Comparison of ENCODE assay signal across 8 cellular contexts in the genomic region with DNA sequence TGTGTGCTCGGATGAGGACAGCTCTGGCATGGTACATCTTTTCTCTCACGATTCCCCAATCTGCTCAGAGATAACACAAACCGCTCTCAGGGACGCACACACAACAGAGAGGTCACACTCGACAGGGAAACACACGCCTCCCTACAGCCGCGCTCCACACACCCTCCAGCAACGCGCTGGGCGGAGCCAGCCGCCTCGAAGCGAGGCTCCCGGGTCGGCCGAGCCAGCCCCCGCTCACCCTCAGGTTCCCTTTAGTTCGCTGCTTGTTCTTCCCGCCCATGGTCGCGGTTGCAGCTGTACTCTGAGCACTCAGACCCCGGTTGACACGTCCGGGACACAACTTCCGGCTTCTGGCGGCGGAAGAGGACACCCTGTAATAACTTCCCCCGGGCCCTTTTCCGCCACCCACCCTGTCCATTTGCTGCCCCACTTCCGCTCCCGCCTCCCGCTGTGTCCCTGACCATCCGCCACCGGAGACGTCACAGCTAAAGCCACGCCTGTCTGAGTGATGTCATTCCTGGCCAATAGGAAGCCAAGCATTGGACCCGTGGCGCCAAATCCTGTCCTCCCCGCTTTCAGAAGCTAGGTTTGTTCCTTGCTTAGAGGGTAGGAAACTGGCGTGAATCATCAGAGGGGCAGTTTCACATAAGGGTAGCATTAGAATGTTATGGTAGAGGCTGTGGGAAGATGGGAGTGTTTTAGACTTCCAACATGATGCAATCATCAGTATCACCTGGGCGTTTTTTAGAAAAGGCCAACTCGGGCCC. TPM values are rescaled to one million over a fixed set of nuclear protein-coding genes. Genes with fewer than 3 reads are reported as not detected.
DNase-seq lines count a peak whose midpoint lies in the region; ATAC-seq lines count a peak whose summit lies in the region.

A gene with protein sequence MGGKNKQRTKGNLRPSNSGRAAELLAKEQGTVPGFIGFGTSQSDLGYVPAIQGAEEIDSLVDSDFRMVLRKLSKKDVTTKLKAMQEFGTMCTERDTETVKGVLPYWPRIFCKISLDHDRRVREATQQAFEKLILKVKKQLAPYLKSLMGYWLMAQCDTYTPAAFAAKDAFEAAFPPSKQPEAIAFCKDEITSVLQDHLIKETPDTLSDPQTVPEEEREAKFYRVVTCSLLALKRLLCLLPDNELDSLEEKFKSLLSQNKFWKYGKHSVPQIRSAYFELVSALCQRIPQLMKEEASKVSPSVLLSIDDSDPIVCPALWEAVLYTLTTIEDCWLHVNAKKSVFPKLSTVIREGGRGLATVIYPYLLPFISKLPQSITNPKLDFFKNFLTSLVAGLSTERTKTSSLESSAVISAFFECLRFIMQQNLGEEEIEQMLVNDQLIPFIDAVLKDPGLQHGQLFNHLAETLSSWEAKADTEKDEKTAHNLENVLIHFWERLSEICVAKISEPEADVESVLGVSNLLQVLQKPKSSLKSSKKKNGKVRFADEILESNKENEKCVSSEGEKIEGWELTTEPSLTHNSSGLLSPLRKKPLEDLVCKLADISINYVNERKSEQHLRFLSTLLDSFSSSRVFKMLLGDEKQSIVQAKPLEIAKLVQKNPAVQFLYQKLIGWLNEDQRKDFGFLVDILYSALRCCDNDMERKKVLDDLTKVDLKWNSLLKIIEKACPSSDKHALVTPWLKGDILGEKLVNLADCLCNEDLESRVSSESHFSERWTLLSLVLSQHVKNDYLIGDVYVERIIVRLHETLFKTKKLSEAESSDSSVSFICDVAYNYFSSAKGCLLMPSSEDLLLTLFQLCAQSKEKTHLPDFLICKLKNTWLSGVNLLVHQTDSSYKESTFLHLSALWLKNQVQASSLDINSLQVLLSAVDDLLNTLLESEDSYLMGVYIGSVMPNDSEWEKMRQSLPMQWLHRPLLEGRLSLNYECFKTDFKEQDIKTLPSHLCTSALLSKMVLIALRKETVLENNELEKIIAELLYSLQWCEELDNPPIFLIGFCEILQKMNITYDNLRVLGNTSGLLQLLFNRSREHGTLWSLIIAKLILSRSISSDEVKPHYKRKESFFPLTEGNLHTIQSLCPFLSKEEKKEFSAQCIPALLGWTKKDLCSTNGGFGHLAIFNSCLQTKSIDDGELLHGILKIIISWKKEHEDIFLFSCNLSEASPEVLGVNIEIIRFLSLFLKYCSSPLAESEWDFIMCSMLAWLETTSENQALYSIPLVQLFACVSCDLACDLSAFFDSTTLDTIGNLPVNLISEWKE (N-terminal part only) (minus strand): TSS at position 352 of the 767 bp plus-strand sequence. CDS start 72 bp downstream, at position 280.

- no peaks in the 10 kb centered on the region for H3K9me3 Mint-ChIP-seq in CD8-positive, alpha-beta memory T cell
- no peaks in the 10 kb centered on the region for H3K9me3 Mint-ChIP-seq in effector memory CD8-positive, alpha-beta T cell

- POLR2A ChIA-PET in CD8-positive, alpha-beta memory T cell (lab: Charles Lee), result interaction anchor here (0.7 to 3.4 kb wide), 14 partner anchors 8 to 307 kb away, joined by 3 to 65 read pairs (median 5); a partner anchor contains a TSS

- no peaks in the 10 kb centered on the region for H3K36me3 ChIP-seq in CD8-positive, alpha-beta memory T cell (ENCODE audit: insufficient read depth, low read length)

- no peaks in the 10 kb centered on the region for H3K9me3 ChIP-seq in CD8-positive, alpha-beta memory T cell (ENCODE audit: low read length)

- peak; percentile 93 for ATAC-seq in GM19468 (IDR thresholded peaks at IDR 0.05; ENCODE audit: extremely low read depth, unreplicated experiment)
- ATAC-seq in effector memory CD8-positive, alpha-beta T cell (replicated peaks), result peak; percentile 91

- peak; percentile 98 to 99 (median 99) for DNase-seq in CD8-positive, alpha-beta memory T cell
- peak; percentile 99 for DNase-seq in HS-5 (ENCODE audit: low read depth)
- peak; percentile 99 for DNase-seq in NK-92 treated with Interleukin-12 subunit alpha and Interleukin-12 subunit beta, amount 100 ng/mL, for 24 hours (lab: John Stamatoyannopoulos, UW)
- DNase-seq in activated CD8-positive, alpha-beta memory T cell treated with anti-CD3 and anti-CD28 coated beads for 24 hours, result peak; percentile 99
- peak; percentile 98 to 99 (median 99) for DNase-seq in effector memory CD8-positive, alpha-beta T cell
- peak; percentile 100 for DNase-seq in medulla oblongata (ENCODE audit: extremely low spot score)
- DNase-seq in stimulated activated CD8-positive, alpha-beta memory T cell treated with anti-CD3 and anti-CD28 coated beads, Interleukin-12 subunit alpha, Interleukin-12 subunit beta, amount 100 ng/mL, for 1 hour (ENCODE audit: low read depth), result peak; percentile 98

- H3K27ac Mint-ChIP-seq in CD8-positive, alpha-beta memory T cell, result peak within 1 kb of the TSS; percentile 78 to 100 (median 98)
- peak within 1 kb of the TSS; percentile 94 to 95 for H3K27ac Mint-ChIP-seq in effector memory CD8-positive, alpha-beta T cell

- CTCF ChIA-PET in CD8-positive, alpha-beta memory T cell (lab: Charles Lee), result interaction anchor here (0.7 to 1.4 kb wide), 7 partner anchors 10 to 85 kb away, joined by 3 to 12 read pairs (median 5); no protein-coding TSS in a partner anchor

- H3K4me1 Mint-ChIP-seq in CD8-positive, alpha-beta memory T cell, result peaks cover 33 to 52% (median 48%) of the 10 kb centered on the region in 3 donors
- peaks cover 16 to 31% of the 10 kb centered on the region in 2 donors for H3K4me1 Mint-ChIP-seq in effector memory CD8-positive, alpha-beta T cell (ENCODE audit: low read depth in 2 of 2)

- peak within 1 kb of the TSS; percentile 88 for H3K4me3 ChIP-seq in CD8-positive, alpha-beta memory T cell (ENCODE audit: low read length)

- peaks cover 34% of the 10 kb centered on the region for H3K4me1 ChIP-seq in CD8-positive, alpha-beta memory T cell (ENCODE audit: insufficient read depth, low read length)

- peaks cover 0 to 22% (median 2%) of the 10 kb centered on the region in 3 donors for H3K36me3 Mint-ChIP-seq in CD8-positive, alpha-beta memory T cell
- H3K36me3 Mint-ChIP-seq in effector memory CD8-positive, alpha-beta T cell (ENCODE audit: insufficient read depth), result peaks cover 13% of the 10 kb centered on the region

- peak within 1 kb of the TSS; percentile 91 for H3K27ac ChIP-seq in CD8-positive, alpha-beta memory T cell (ENCODE audit: low read depth, low read length)

- no peaks in the 10 kb centered on the region for H3K27me3 Mint-ChIP-seq in CD8-positive, alpha-beta memory T cell
- H3K27me3 Mint-ChIP-seq in effector memory CD8-positive, alpha-beta T cell, result no peaks in the 10 kb centered on the region

- H3K27me3 ChIP-seq in CD8-positive, alpha-beta memory T cell (ENCODE audit: insufficient read depth, low read length, poor library complexity, severe bottlenecking), result no peaks in the 10 kb centered on the region

- peak within 1 kb of the TSS; percentile 85 to 97 (median 95) for H3K4me3 Mint-ChIP-seq in CD8-positive, alpha-beta memory T cell
- H3K4me3 Mint-ChIP-seq in effector memory CD8-positive, alpha-beta T cell, result peak within 1 kb of the TSS; percentile 89 to 92

RNA-seq across cellular contexts. Expression of the gene that starts here (rescaled TPM):
- total RNA-seq in CD8-positive, alpha-beta memory T cell, result 10 to 100 TPM; 22.1 to 23.2 TPM
- polyA plus RNA-seq in CD8-positive, alpha-beta memory T cell, result 15.7 TPM

Comparison
In these comparisons a context has a peak if more than half of its experiments do, and no peak if none do; other contexts are left out.
1. Peak in every context shown above with its lines: DNase-seq, ATAC-seq, H3K4me3 ChIP-seq and H3K27ac ChIP-seq.